In the genomic region with DNA sequence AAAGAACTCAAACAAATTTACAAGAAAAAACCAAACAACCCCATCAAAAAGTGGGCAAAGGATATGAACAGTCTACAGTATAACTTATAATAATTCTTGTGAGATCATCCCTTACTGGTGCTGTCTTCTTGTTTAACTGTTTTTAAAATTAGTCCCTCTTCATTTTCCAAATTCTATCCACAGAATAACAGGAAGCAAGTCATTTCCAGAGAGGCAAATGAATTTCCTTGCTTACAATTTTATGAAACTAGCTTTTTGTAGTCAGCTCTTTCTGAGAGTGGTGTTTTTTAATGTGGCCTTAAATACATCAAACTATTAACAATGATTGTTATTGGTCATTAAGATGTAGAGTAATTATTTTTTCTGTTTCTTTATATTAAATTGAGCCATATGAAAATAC, we compare ENCODE assay signal across 28 cellular contexts. TPM values are rescaled to one million over a fixed set of nuclear protein-coding genes. Genes with fewer than 3 reads are reported as not detected.
A peak's percentile ranks its signal among the peaks of the same experiment; 100 is the strongest.
DNase-seq lines count a peak whose midpoint lies in the region; ATAC-seq, FAIRE-seq and TF ChIP-seq lines count a peak whose summit lies in the region.
"Had no signal": no experiment of that assay in that cellular context is flagged by ENCODE, and none has a peak within 500 bp of the region (broad histone marks: within the 10 kb centered on the region; RNA-seq: fewer than 3 reads in every experiment).

No MANE protein-coding gene starts in this region.

- POLR2A ChIA-PET in endothelial cell of umbilical vein (lab: Charles Lee), result interaction anchor here (1.6 kb wide), 1 partner anchor 19 kb away, joined by 15 read pairs; no protein-coding TSS in a partner anchor

- peak overlapping the region; percentile 74 for H3K9ac ChIP-seq in endothelial cell of umbilical vein (replicated peaks; ENCODE audit: extremely low read depth, insufficient read depth, low read length)

- dilution Hi-C loops in endothelial cell of umbilical vein (cut with MboI; ENCODE audit: extremely low pct_ligation_motif_present, low sequenced_read_pairs), result no loop called here

- no peaks in the 10 kb centered on the region for H3K9me3 Mint-ChIP-seq in osteocyte (ENCODE audit: unreplicated experiment)
- H3K9me3 Mint-ChIP-seq: CD8-positive, alpha-beta memory T cell; GM23338; HFFc6 had no signal

- no peaks in the 10 kb centered on the region for H3K27me3 Mint-ChIP-seq in osteocyte (ENCODE audit: unreplicated experiment)
- H3K27me3 Mint-ChIP-seq: CD8-positive, alpha-beta memory T cell had no signal

- no peaks in the 10 kb centered on the region for H3K9me1 ChIP-seq in endothelial cell of umbilical vein (replicated peaks; ENCODE audit: control insufficient read depth, extremely low read depth, insufficient read depth, low read length)

- H2AFZ ChIP-seq in endothelial cell of umbilical vein (ENCODE audit: low read depth, low read length), result no peak overlapping the region
- H2AFZ ChIP-seq: GM23338 had no signal

- peak overlapping the region; percentile 73 for H3K4me2 ChIP-seq in endothelial cell of umbilical vein (ENCODE audit: insufficient read depth, low read length)
- H3K4me2 ChIP-seq: GM23338 had no signal

- CTCF ChIA-PET in endothelial cell of umbilical vein (lab: Charles Lee), result interaction anchor here (0.6 to 2.7 kb wide), 10 partner anchors 12 to 327 kb away, joined by 3 to 20 read pairs (median 3); partner anchors contain the start of genes FAM174A and ST8SIA4

- H3K36me3 ChIP-seq in heart right ventricle, result peaks cover 0 to 7% (median 0%) of the 10 kb centered on the region in 9 donors
- H3K36me3 ChIP-seq in endothelial cell of umbilical vein (ENCODE audit: control insufficient read depth in 2 of 2, extremely low read depth in 1 of 2, insufficient read depth in 2 of 2, low read length in 2 of 2), result no peaks in the 10 kb centered on the region
- H3K36me3 ChIP-seq: BE2C, HAP-1, MG63 had no signal

- H3K36me3 Mint-ChIP-seq in osteocyte (ENCODE audit: unreplicated experiment), result peaks cover 11% of the 10 kb centered on the region

- H3K27me3 ChIP-seq in heart right ventricle (no peaks in the 10 kb centered on the region), endothelial cell of umbilical vein (ENCODE audit: control insufficient read depth in 2 of 2, insufficient read depth in 2 of 2, low read length in 2 of 2) (no peaks in the 10 kb centered on the region)
- H3K27me3 ChIP-seq: BE2C, MG63 had no signal

- H3K4me1 Mint-ChIP-seq in osteocyte (ENCODE audit: unreplicated experiment), result peaks cover 10% of the 10 kb centered on the region
- H3K4me1 Mint-ChIP-seq: CD14-positive monocyte, GM23338 had no signal

- H3K27ac ChIP-seq in heart right ventricle (peak overlapping the region in 9 of 10 donors; percentile 24 to 85 (median 69)), endothelial cell of umbilical vein (ENCODE audit: insufficient read depth, low read depth, low read length) (peak overlapping the region; percentile 92)

- no peaks in the 10 kb centered on the region for H4K20me1 ChIP-seq in endothelial cell of umbilical vein (replicated peaks; ENCODE audit: control insufficient read depth, extremely low read depth, insufficient read depth, low read length)

- intact Hi-C loops in heart right ventricle (cut with DNase I) (no loop called here), left ventricle myocardium superior (cut with micrococcal nuclease) (no loop called here), endothelial cell of umbilical vein (cut with micrococcal nuclease) (loop anchor here (1.0 to 2.0 kb wide), 5 partner anchors 19 to 327 kb away; partner anchors contain the start of genes FAM174A and ST8SIA4)

- no TSS peak for BruUV-seq in endothelial cell of umbilical vein (replicated peaks; lab: Mats Ljungman, UMichigan)

- TF ChIP-seq CTCF in heart right ventricle (IDR thresholded peaks at IDR 0.05), result no peak
- TF ChIP-seq CTCF in endothelial cell of umbilical vein (IDR thresholded peaks at IDR 0.05; ENCODE audit: extremely low read depth in 1 of 2, insufficient read depth in 1 of 2, low read depth in 1 of 2, low read length in 2 of 2), result no peak
- TF ChIP-seq CTCF in osteocyte (IDR thresholded peaks at IDR 0.05), result no peak

- peak overlapping the region; percentile 27 for H3K27ac Mint-ChIP-seq in osteocyte (ENCODE audit: unreplicated experiment)
- H3K27ac Mint-ChIP-seq: CD8-positive, alpha-beta memory T cell; GM23338; HFFc6 had no signal

- DNase-seq in heart right ventricle, result no peak
- DNase-seq in left ventricle myocardium superior, result no peak
- peak; percentile 79 for DNase-seq in endothelial cell of umbilical vein (ENCODE audit: low read depth, low spot score)
- DNase-seq in osteocyte (ENCODE audit: extremely low spot score, unreplicated experiment), result no peak
- no peak for DNase-seq in HuH-7.5 (ENCODE audit: low spot score)
- no peak for DNase-seq in HuH-7 (ENCODE audit: low spot score)
- DNase-seq in glomerular visceral epithelial cell (ENCODE audit: extremely low spot score), result no peak
- DNase-seq: 8988T; ACHN; BE2C; CD8-positive, alpha-beta memory T cell; DMS79 treated with DMSO at 0.1 percent for 48 hours; GF-D8; HFFc6; KG1; MG63; NCI-H1417; NCI-H1694 treated with DMSO at 0.1 percent for 48 hours; NCI-H2081; NCI-H2227 treated with DMSO at 0.1 percent for 48 hours; NCI-H526 treated with DMSO at 0.1 percent for 48 hours; RPMI8226; SHP77 had no signal

- TF ChIP-seq POLR2A in endothelial cell of umbilical vein (IDR thresholded peaks at IDR 0.05; ENCODE audit: low read depth, low read length), result no peak

- H3K4me3 Mint-ChIP-seq in osteocyte (ENCODE audit: unreplicated experiment), result no peak overlapping the region
- H3K4me3 Mint-ChIP-seq: CD14-positive monocyte; CD8-positive, alpha-beta memory T cell; GM23338; HFFc6 had no signal

- H3K4me1 ChIP-seq in heart right ventricle (peaks cover 0 to 42% (median 17%) of the 10 kb centered on the region in 9 donors), endothelial cell of umbilical vein (ENCODE audit: control insufficient read depth, extremely low read depth, insufficient read depth, low read length) (peaks cover 24% of the 10 kb centered on the region)
- H3K4me1 ChIP-seq: BE2C, HAP-1 had no signal

- H3K79me2 ChIP-seq in endothelial cell of umbilical vein (ENCODE audit: control insufficient read depth, insufficient read depth, low read length), result peaks cover 1% of the 10 kb centered on the region

- peak in 4 of 8 donors; percentile 25 to 75 (median 65) for ATAC-seq in heart right ventricle
- no peak for ATAC-seq in left ventricle myocardium superior
- ATAC-seq: GM23338 had no signal

- FAIRE-seq in endothelial cell of umbilical vein (lab: Jason Lieb, UNC), result peak; percentile 24
- FAIRE-seq: GM12891, HTR-8/SVneo had no signal

- no peak overlapping the region for H3K4me3 ChIP-seq in heart right ventricle
- peak overlapping the region in 1 of 3 experiments; percentile 32 for H3K4me3 ChIP-seq in endothelial cell of umbilical vein (replicated peaks in 1 of 3; ENCODE audit: insufficient read depth in 1 of 3, low read depth in 1 of 3, low read length in 3 of 3)
- H3K4me3 ChIP-seq: GM23338, HAP-1, MG63 had no signal

- peaks cover 0 to 12% (median 0%) of the 10 kb centered on the region in 11 donors for H3K9me3 ChIP-seq in heart right ventricle
- H3K9me3 ChIP-seq in endothelial cell of umbilical vein (replicated peaks; ENCODE audit: control insufficient read depth, insufficient read depth, low read length), result no peaks in the 10 kb centered on the region
- H3K9me3 ChIP-seq: BE2C, HAP-1, MG63 had no signal

TF ChIP-seq in endothelial cell of umbilical vein, 7 proteins besides CTCF, POLR2A, EP300 and RAD21:
- TF ChIP-seq EZH2 (IDR thresholded peaks at IDR 0.05; ENCODE audit: borderline replicate concordance, low read depth, low read length, severe bottlenecking) (no peak), JUN (IDR thresholded peaks at IDR 0.05; ENCODE audit: borderline replicate concordance, insufficient read depth, insufficient read length, low read depth) (peak; percentile 21), FOS (IDR thresholded peaks at IDR 0.05; ENCODE audit: borderline replicate concordance, insufficient read depth, low read length) (peak; percentile 12)

RNA-seq across cellular contexts. Expression of gene FAM174A, which starts 40.6 kb away (rescaled TPM):
- 10 to 100 TPM; 16.0 to 24.0 (median 20.1) TPM for total RNA-seq in heart right ventricle
- 10 to 100 TPM in 1 of 2 donors, 1 to 10 TPM in 1; 9.1 to 46.0 TPM for polyA plus RNA-seq in heart right ventricle
- total RNA-seq in left ventricle myocardium superior, result 15.0 TPM
- total RNA-seq in endothelial cell of umbilical vein, result 11.8 and 14.7 TPM in 2 replicates
- 15.2 and 22.9 TPM in 2 replicates for polyA plus RNA-seq in endothelial cell of umbilical vein
- 8.3 and 10.9 TPM in 2 replicates for polyA plus RNA-seq in endothelial cell of umbilical vein (2011; cell fraction: cytosol; rRNA removed)
- polyA plus RNA-seq in endothelial cell of umbilical vein (2011; cell fraction: nucleus; rRNA removed), result 4.2 and 5.5 TPM in 2 replicates
- 8.5 and 9.5 TPM in 2 replicates for polyA plus RNA-seq in endothelial cell of umbilical vein (2012)
- polyA minus RNA-seq in endothelial cell of umbilical vein, result 7.2 and 9.3 TPM in 2 replicates
- polyA minus RNA-seq in endothelial cell of umbilical vein (2011; cell fraction: cytosol; rRNA and poly(A)+ RNA removed), result 9.3 TPM
- 8.8 and 15.9 TPM in 2 replicates for polyA minus RNA-seq in endothelial cell of umbilical vein (2011; cell fraction: nucleus; rRNA and poly(A)+ RNA removed)
- total RNA-seq in osteocyte, result 16.0 and 17.4 TPM in 2 replicates
